8 cellular contexts compared by ENCODE assay signal in the genomic region with DNA sequence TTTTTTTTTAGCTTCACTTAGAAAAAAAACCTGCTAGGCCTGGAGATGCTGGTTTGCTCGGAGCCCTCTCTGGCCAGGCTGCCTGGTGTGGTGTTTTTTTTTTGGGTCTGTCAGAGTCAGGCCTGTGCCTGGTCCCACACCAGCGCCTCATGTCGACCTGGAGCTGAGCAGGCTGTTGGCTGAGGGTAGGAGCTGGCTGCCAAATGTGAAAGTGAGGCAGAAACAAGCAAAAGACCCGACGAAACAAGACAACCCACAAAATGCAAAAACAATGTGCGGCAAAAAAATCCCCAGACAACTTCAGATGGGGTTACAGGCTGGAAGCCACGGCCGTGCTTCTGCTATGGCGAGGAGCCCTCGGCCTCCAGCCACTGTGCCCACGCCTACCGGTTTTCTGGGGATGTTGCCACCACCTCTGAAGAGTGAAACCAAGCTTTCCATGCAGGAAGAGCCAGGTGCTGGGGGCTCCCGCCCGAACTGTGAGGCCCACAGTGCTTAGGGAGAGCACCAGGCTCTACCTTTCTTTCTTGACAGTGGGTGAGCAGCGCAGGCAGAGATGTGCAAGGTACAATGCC.
"Had no signal": no experiment of that assay in that cellular context is flagged by ENCODE, and none has a peak within 500 bp of the region (broad histone marks: within the 10 kb centered on the region; RNA-seq: fewer than 3 reads in every experiment).

No MANE protein-coding gene starts in this region.

- DNase-seq: activated CD4-positive, alpha-beta T cell treated with anti-CD3 and anti-CD28 coated beads for 48 hours; brain microvascular endothelial cell; foreskin keratinocyte; heart left ventricle; nephron progenitor cell had no signal

- H3K27me3 Mint-ChIP-seq: activated naive CD8-positive, alpha-beta T cell had no signal

- H3K4me3 Mint-ChIP-seq: activated naive CD8-positive, alpha-beta T cell; nephron progenitor cell; T-helper 1 cell treated with Interleukin-12 subunit alpha and Interleukin-12 subunit beta and Interleukin-4 antibody, amounts not matched to agents 30 μg/mL and 1 μg/mL, for 36 hours had no signal

- ATAC-seq: foreskin keratinocyte, heart left ventricle, SK-N-SH treated with all-trans-retinoic acid at 6 μM for 48 hours had no signal

- H3K27ac Mint-ChIP-seq: T-helper 1 cell treated with Interleukin-12 subunit alpha and Interleukin-12 subunit beta and Interleukin-4 antibody, amounts not matched to agents 30 μg/mL and 1 μg/mL, for 36 hours had no signal

- H3K9me3 Mint-ChIP-seq: nephron progenitor cell; T-helper 1 cell treated with Interleukin-12 subunit alpha and Interleukin-12 subunit beta and Interleukin-4 antibody, amounts not matched to agents 30 μg/mL and 1 μg/mL, for 36 hours had no signal
